2 cellular contexts compared by ENCODE assay signal in genomic region chr1:19437911-19438310, GRCh38.
TF ChIP-seq lines count a peak whose summit lies in the region.

No MANE protein-coding gene starts in this region.

TF ChIP-seq in IMR-90, 13 proteins besides CTCF, POLR2A, EP300 and RAD21 (continued from another document):
- no peak for TF ChIP-seq CHD1 (IDR thresholded peaks at IDR 0.05; ENCODE audit: low read depth, low read length)
- TF ChIP-seq SMC3 (IDR thresholded peaks at IDR 0.05; ENCODE audit: low read depth, low read length): no peak
- no peak for TF ChIP-seq RCOR1 (IDR thresholded peaks at IDR 0.05; ENCODE audit: insufficient replicate concordance, low read length)
- no peak for TF ChIP-seq NFE2L2 (IDR thresholded peaks at IDR 0.05; ENCODE audit: low read depth, low read length)
- TF ChIP-seq BHLHE40 (IDR thresholded peaks at IDR 0.05; ENCODE audit: low read depth, low read length): no peak
- TF ChIP-seq MXI1 (IDR thresholded peaks at IDR 0.05; ENCODE audit: borderline replicate concordance, low read depth, low read length): no peak
- no peak for TF ChIP-seq FOS (IDR thresholded peaks at IDR 0.05; ENCODE audit: low read depth, low read length)

TF ChIP-seq in SK-N-SH, 30 proteins besides CTCF, POLR2A, EP300 and RAD21 (continued from another document):
- TF ChIP-seq TAF1 (IDR thresholded peaks at IDR 0.05; ENCODE audit: borderline replicate concordance, low read depth, low read length): no peak
- no peak for TF ChIP-seq FOXM1 (IDR thresholded peaks at IDR 0.05; ENCODE audit: low read depth)
- no peak for TF ChIP-seq SIN3A (IDR thresholded peaks at IDR 0.05; ENCODE audit: borderline replicate concordance, low read depth, low read length)
- no peak for TF ChIP-seq FOSL2 (IDR thresholded peaks at IDR 0.05; ENCODE audit: borderline replicate concordance, low read depth)
- TF ChIP-seq JUND (IDR thresholded peaks at IDR 0.05): no peak
- no peak for TF ChIP-seq FOXJ3 (CRISPR knock-in tag; IDR thresholded peaks at IDR 0.05)
- no peak for TF ChIP-seq GATA2 (CRISPR knock-in tag; IDR thresholded peaks at IDR 0.05)
- no peak for TF ChIP-seq PBX3 (IDR thresholded peaks at IDR 0.05)
- no peak for TF ChIP-seq RCOR1 (IDR thresholded peaks at IDR 0.05; ENCODE audit: low read length)
- TF ChIP-seq MEF2A (IDR thresholded peaks at IDR 0.05; ENCODE audit: borderline replicate concordance, low read depth): no peak
- no peak for TF ChIP-seq IRF3 (IDR thresholded peaks at IDR 0.05; ENCODE audit: low read depth, low read length)
- TF ChIP-seq REST (IDR thresholded peaks at IDR 0.05; ENCODE audit: low read depth, low read length): no peak
- no peak for TF ChIP-seq TEAD4 (IDR thresholded peaks at IDR 0.05; ENCODE audit: borderline replicate concordance, insufficient read depth)
